2 cellular contexts compared by ENCODE assay signal in the genomic region with DNA sequence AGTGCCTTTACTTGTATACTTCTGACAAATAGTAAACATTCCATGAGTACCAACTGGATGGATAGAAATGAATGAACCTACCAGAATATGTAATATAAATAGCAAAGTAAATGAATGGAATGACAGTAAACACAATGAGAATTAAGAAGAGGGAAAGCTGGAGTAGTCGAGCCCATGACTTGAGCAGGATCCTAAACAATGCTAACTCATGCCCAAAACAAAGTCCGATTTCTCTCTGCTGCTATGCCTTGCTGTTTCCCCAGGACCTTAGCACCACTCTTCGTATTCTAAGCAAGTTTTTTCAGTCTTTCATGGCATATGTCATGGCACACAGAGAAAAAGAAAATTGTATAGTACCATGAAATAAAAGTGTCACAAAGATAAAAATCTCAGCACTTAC.
TF ChIP-seq lines count a peak whose summit lies in the region.

No MANE protein-coding gene starts in this region.

TF ChIP-seq in IMR-90, 13 proteins besides CTCF, POLR2A, EP300 and RAD21:
- no peak for TF ChIP-seq NFE2L2 (IDR thresholded peaks at IDR 0.05; ENCODE audit: low read depth, low read length)
- TF ChIP-seq RCOR1 (IDR thresholded peaks at IDR 0.05; ENCODE audit: insufficient replicate concordance, low read length), result no peak
- no peak for TF ChIP-seq FOS (IDR thresholded peaks at IDR 0.05; ENCODE audit: low read depth, low read length)
- TF ChIP-seq BHLHE40 (IDR thresholded peaks at IDR 0.05; ENCODE audit: low read depth, low read length), result no peak
- TF ChIP-seq, protein P1, sequence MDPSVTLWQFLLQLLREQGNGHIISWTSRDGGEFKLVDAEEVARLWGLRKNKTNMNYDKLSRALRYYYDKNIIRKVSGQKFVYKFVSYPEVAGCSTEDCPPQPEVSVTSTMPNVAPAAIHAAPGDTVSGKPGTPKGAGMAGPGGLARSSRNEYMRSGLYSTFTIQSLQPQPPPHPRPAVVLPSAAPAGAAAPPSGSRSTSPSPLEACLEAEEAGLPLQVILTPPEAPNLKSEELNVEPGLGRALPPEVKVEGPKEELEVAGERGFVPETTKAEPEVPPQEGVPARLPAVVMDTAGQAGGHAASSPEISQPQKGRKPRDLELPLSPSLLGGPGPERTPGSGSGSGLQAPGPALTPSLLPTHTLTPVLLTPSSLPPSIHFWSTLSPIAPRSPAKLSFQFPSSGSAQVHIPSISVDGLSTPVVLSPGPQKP (IDR thresholded peaks at IDR 0.05; ENCODE audit: borderline replicate concordance, low read depth, low read length), result no peak
- TF ChIP-seq CEBPB (IDR thresholded peaks at IDR 0.05; ENCODE audit: low read depth, low read length), result no peak
- TF ChIP-seq MAZ (IDR thresholded peaks at IDR 0.05; ENCODE audit: borderline replicate concordance, low read depth, low read length), result no peak
- TF ChIP-seq, protein P2, sequence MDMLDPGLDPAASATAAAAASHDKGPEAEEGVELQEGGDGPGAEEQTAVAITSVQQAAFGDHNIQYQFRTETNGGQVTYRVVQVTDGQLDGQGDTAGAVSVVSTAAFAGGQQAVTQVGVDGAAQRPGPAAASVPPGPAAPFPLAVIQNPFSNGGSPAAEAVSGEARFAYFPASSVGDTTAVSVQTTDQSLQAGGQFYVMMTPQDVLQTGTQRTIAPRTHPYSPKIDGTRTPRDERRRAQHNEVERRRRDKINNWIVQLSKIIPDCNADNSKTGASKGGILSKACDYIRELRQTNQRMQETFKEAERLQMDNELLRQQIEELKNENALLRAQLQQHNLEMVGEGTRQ (IDR thresholded peaks at IDR 0.05; ENCODE audit: low read depth, low read length), result no peak
- TF ChIP-seq SMC3 (IDR thresholded peaks at IDR 0.05; ENCODE audit: low read depth, low read length), result no peak
- no peak for TF ChIP-seq MXI1 (IDR thresholded peaks at IDR 0.05; ENCODE audit: borderline replicate concordance, low read depth, low read length)
- TF ChIP-seq MAFK (IDR thresholded peaks at IDR 0.05; ENCODE audit: low read depth, low read length), result no peak
- no peak for TF ChIP-seq CHD1 (IDR thresholded peaks at IDR 0.05; ENCODE audit: low read depth, low read length)
- no peak for TF ChIP-seq RFX5 (IDR thresholded peaks at IDR 0.05; ENCODE audit: low read depth, low read length)

TF ChIP-seq in K562, 482 proteins besides CTCF, POLR2A, EP300 and RAD21:
- TF ChIP-seq ZNF316 (IDR thresholded peaks at IDR 0.05) (0 out of 2 replicates have a peak, but pooled peaks have one; percentile 15), NR2F6 (CRISPR knock-in tag; IDR thresholded peaks at IDR 0.05) (no peak), ZNF133 (CRISPR knock-in tag; IDR thresholded peaks at IDR 0.05) (no peak), ZNF77 (CRISPR knock-in tag; IDR thresholded peaks at IDR 0.05) (no peak), ZBTB7A (IDR thresholded peaks at IDR 0.05; ENCODE audit: borderline replicate concordance, control insufficient read depth, low read depth, low read length) (no peak), SAP30 (IDR thresholded peaks at IDR 0.05; ENCODE audit: borderline replicate concordance, insufficient read depth, low read depth, low read length, poor library complexity, severe bottlenecking) (no peak), MAFG (tag; conservative IDR thresholded peaks at IDR 0.05) (peak; percentile 29; the same call in 1 of the 2 replicates), SMC3 (conservative IDR thresholded peaks at IDR 0.05; ENCODE audit: insufficient read depth, low read depth, low read length) (no peak), C11orf30 (IDR thresholded peaks at IDR 0.05; ENCODE audit: low read depth) (peak; percentile 60), NFE2 (IDR thresholded peaks at IDR 0.05; ENCODE audit: low read depth) (peak; percentile 57; the same call in 1 of the 2 replicates), FOXK1 (CRISPR knock-in tag; IDR thresholded peaks at IDR 0.05; ENCODE audit: borderline replicate concordance) (no peak), ZNF699 (CRISPR knock-in tag; IDR thresholded peaks at IDR 0.05; ENCODE audit: insufficient replicate concordance) (no peak), GTF2F1 (IDR thresholded peaks at IDR 0.05; ENCODE audit: low read depth, low read length) (no peak), PRMT5 (CRISPR knock-in tag; IDR thresholded peaks at IDR 0.05) (no peak), ZNF436 (CRISPR knock-in tag; IDR thresholded peaks at IDR 0.05) (no peak), RAD51 (IDR thresholded peaks at IDR 0.05; ENCODE audit: borderline replicate concordance, low read depth) (no peak)
- TF ChIP-seq, protein P3, sequence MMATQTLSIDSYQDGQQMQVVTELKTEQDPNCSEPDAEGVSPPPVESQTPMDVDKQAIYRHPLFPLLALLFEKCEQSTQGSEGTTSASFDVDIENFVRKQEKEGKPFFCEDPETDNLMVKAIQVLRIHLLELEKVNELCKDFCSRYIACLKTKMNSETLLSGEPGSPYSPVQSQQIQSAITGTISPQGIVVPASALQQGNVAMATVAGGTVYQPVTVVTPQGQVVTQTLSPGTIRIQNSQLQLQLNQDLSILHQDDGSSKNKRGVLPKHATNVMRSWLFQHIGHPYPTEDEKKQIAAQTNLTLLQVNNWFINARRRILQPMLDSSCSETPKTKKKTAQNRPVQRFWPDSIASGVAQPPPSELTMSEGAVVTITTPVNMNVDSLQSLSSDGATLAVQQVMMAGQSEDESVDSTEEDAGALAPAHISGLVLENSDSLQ (IDR thresholded peaks at IDR 0.05), result no peak
- TF ChIP-seq, protein P2 (CRISPR knock-in tag; IDR thresholded peaks at IDR 0.05), result no peak
- TF ChIP-seq, protein P4, sequence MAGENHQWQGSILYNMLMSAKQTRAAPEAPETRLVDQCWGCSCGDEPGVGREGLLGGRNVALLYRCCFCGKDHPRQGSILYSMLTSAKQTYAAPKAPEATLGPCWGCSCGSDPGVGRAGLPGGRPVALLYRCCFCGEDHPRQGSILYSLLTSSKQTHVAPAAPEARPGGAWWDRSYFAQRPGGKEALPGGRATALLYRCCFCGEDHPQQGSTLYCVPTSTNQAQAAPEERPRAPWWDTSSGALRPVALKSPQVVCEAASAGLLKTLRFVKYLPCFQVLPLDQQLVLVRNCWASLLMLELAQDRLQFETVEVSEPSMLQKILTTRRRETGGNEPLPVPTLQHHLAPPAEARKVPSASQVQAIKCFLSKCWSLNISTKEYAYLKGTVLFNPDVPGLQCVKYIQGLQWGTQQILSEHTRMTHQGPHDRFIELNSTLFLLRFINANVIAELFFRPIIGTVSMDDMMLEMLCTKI (IDR thresholded peaks at IDR 0.05; ENCODE audit: partially characterized antibody), result no peak
TF ChIP-seq in K562: peak in this region for 4.
